In the genomic region with DNA sequence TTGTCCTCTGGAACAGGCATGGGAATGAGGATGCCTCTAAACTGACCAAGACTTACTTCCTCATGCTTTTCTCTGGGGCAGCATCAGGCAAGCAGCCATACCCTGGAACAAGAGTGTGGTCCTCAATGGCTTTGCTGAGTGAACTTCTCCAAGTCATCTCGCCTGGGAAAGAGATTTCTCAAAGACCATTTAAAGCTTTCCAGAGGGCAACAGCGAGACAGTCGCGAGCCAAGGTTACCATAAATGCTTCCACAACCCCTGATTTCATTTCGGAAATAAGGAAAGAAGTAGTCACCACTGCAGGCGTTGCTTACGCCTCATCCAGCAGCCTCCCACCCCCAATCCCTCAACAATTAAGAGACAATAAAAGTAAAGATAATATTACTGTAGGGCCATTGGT, we compare ENCODE assay signal across 13 cellular contexts. TPM values are rescaled to one million over a fixed set of nuclear protein-coding genes. Genes with fewer than 3 reads are reported as not detected.
A peak's percentile ranks its signal among the peaks of the same experiment; 100 is the strongest.
DNase-seq lines count a peak whose midpoint lies in the region; ATAC-seq and TF ChIP-seq lines count a peak whose summit lies in the region.
"Had no signal": no experiment of that assay in that cellular context is flagged by ENCODE, and none has a peak within 500 bp of the region (broad histone marks: within the 10 kb centered on the region; RNA-seq: fewer than 3 reads in every experiment).

No MANE protein-coding gene starts in this region.

- H3K4me1 ChIP-seq in heart left ventricle: peaks cover 0 to 25% (median 9%) of the 10 kb centered on the region in 12 donors
- H3K4me1 ChIP-seq: prostate gland had no signal

- POLR2A ChIA-PET in activated CD8-positive, alpha-beta T cell treated with anti-CD3 and anti-CD28 coated beads for 36 hours (lab: Charles Lee): no interaction called here

- CTCF ChIA-PET in Calu3 (lab: Charles Lee): no interaction called here
- CTCF ChIA-PET in activated CD8-positive, alpha-beta T cell treated with anti-CD3 and anti-CD28 coated beads for 36 hours (lab: Charles Lee): no interaction called here

- TF ChIP-seq POLR2A in heart left ventricle (IDR thresholded peaks at IDR 0.05): no peak

- no peaks in the 10 kb centered on the region for H3K36me3 ChIP-seq in heart left ventricle
- H3K36me3 ChIP-seq: HAP-1, prostate gland had no signal

- H3K4me3 Mint-ChIP-seq in Calu3 (ENCODE audit: low read depth, unreplicated experiment): peak overlapping the region; percentile 75
- H3K4me3 Mint-ChIP-seq in activated CD8-positive, alpha-beta T cell treated with anti-CD3 and anti-CD28 coated beads for 36 hours: no peak overlapping the region

- peak overlapping the region in 5 of 12 donors; percentile 6 to 57 (median 36) for H3K27ac ChIP-seq in heart left ventricle
- H3K27ac ChIP-seq: prostate gland, VCaP had no signal

- no TSS peak for BruUV-seq in Calu3 (replicated peaks; lab: Mats Ljungman, UMichigan)

- ATAC-seq in heart left ventricle: peak in 2 of 4 donors; percentile 14 to 18
- no peak for ATAC-seq in omental fat pad (ENCODE audit: low FRiP score)
- no peak for ATAC-seq in activated CD8-positive, alpha-beta T cell treated with anti-CD3 and anti-CD28 coated beads for 36 hours

- DNase-seq in Calu3: no peak
- peak in 1 of 5 donors; percentile 19 for DNase-seq in heart left ventricle
- peak; percentile 11 for DNase-seq in putamen (ENCODE audit: low spot score)
- DNase-seq in omental fat pad (ENCODE audit: low spot score): no peak
- DNase-seq in NCI-H2107 treated with DMSO at 0.1 percent for 48 hours (lab: John Stamatoyannopoulos, UW; ENCODE audit: unreplicated experiment): no peak
- DNase-seq in activated CD8-positive, alpha-beta T cell treated with anti-CD3 and anti-CD28 coated beads for 36 hours: no peak
- DNase-seq in NCI-H146 treated with DMSO at 0.1 percent for 48 hours (lab: John Stamatoyannopoulos, UW; ENCODE audit: unreplicated experiment): no peak
- DNase-seq: foreskin melanocyte, Karpas-422 had no signal

- H3K27ac Mint-ChIP-seq in Calu3 (ENCODE audit: unreplicated experiment): no peak overlapping the region
- no peak overlapping the region for H3K27ac Mint-ChIP-seq in activated CD8-positive, alpha-beta T cell treated with anti-CD3 and anti-CD28 coated beads for 36 hours

- peaks cover 0 to 36% (median 7%) of the 10 kb centered on the region in 9 donors for H3K27me3 ChIP-seq in heart left ventricle

- H3K9me3 Mint-ChIP-seq in Calu3 (ENCODE audit: low read depth, unreplicated experiment): peaks cover 4% of the 10 kb centered on the region
- no peaks in the 10 kb centered on the region for H3K9me3 Mint-ChIP-seq in activated CD8-positive, alpha-beta T cell treated with anti-CD3 and anti-CD28 coated beads for 36 hours

- H3K27me3 Mint-ChIP-seq in Calu3 (ENCODE audit: unreplicated experiment): peaks cover 60% of the 10 kb centered on the region
- H3K27me3 Mint-ChIP-seq in activated CD8-positive, alpha-beta T cell treated with anti-CD3 and anti-CD28 coated beads for 36 hours: peaks cover 49% of the 10 kb centered on the region

- peaks cover 13% of the 10 kb centered on the region for H3K4me1 Mint-ChIP-seq in Calu3 (ENCODE audit: low read depth, unreplicated experiment)
- H3K4me1 Mint-ChIP-seq in activated CD8-positive, alpha-beta T cell treated with anti-CD3 and anti-CD28 coated beads for 36 hours (ENCODE audit: low read depth): peaks cover 4% of the 10 kb centered on the region

- peaks cover 0 to 5% (median 0%) of the 10 kb centered on the region in 12 donors for H3K9me3 ChIP-seq in heart left ventricle
- H3K9me3 ChIP-seq: HAP-1, prostate gland had no signal

- intact Hi-C loops in Calu3 (cut with micrococcal nuclease; ENCODE audit: unreplicated experiment): loop anchor here (5.0 kb wide), 2 partner anchors 106 to 181 kb away; no protein-coding TSS in a partner anchor
- intact Hi-C loops in heart left ventricle (cut with DNase I): no loop called here
- intact Hi-C loops in activated CD8-positive, alpha-beta T cell treated with anti-CD3 and anti-CD28 coated beads for 36 hours (cut with micrococcal nuclease): no loop called here

- H3K4me3 ChIP-seq in WI38 (ENCODE audit: low read depth, low read length) (peak overlapping the region; percentile 62), heart left ventricle (peak overlapping the region in 7 of 12 donors; percentile 37 to 86 (median 72))

- no peak for TF ChIP-seq CTCF in Calu3 (IDR thresholded peaks at IDR 0.05; ENCODE audit: unreplicated experiment)
- no peak for TF ChIP-seq CTCF in WI38 (IDR thresholded peaks at IDR 0.05; ENCODE audit: low read depth, low read length)
- TF ChIP-seq CTCF in heart left ventricle (IDR thresholded peaks at IDR 0.05): no peak
- TF ChIP-seq CTCF in omental fat pad (IDR thresholded peaks at IDR 0.05): no peak
- TF ChIP-seq CTCF in activated CD8-positive, alpha-beta T cell treated with anti-CD3 and anti-CD28 coated beads for 36 hours (IDR thresholded peaks at IDR 0.05): no peak

- 52 to 72% (median 63%) methylated on average over 7 of the region's 7 CpGs for WGBS in heart left ventricle, 4 donors

- H3K36me3 Mint-ChIP-seq in Calu3 (ENCODE audit: insufficient read depth, unreplicated experiment): peaks cover 16% of the 10 kb centered on the region
- no peaks in the 10 kb centered on the region for H3K36me3 Mint-ChIP-seq in activated CD8-positive, alpha-beta T cell treated with anti-CD3 and anti-CD28 coated beads for 36 hours (ENCODE audit: low read depth)

RNA-seq across cellular contexts. Expression of a gene that starts 1.2 kb away (rescaled TPM):
- total RNA-seq in Calu3 (2022): 0.22 TPM in 1 of 2 replicates, not detected in the other
- total RNA-seq in heart left ventricle: 1 to 10 TPM in 5 of 9 donors, under 1 TPM in 4; 0.56 to 7.5 (median 1.7) TPM
- under 1 TPM; 0.54 to 0.76 TPM for polyA plus RNA-seq in heart left ventricle
- total RNA-seq in omental fat pad: 10 to 100 TPM; 11.5 to 36.3 (median 15.2) TPM
- not detected for total RNA-seq in activated CD8-positive, alpha-beta T cell treated with anti-CD3 and anti-CD28 coated beads for 36 hours
